In the genomic region with DNA sequence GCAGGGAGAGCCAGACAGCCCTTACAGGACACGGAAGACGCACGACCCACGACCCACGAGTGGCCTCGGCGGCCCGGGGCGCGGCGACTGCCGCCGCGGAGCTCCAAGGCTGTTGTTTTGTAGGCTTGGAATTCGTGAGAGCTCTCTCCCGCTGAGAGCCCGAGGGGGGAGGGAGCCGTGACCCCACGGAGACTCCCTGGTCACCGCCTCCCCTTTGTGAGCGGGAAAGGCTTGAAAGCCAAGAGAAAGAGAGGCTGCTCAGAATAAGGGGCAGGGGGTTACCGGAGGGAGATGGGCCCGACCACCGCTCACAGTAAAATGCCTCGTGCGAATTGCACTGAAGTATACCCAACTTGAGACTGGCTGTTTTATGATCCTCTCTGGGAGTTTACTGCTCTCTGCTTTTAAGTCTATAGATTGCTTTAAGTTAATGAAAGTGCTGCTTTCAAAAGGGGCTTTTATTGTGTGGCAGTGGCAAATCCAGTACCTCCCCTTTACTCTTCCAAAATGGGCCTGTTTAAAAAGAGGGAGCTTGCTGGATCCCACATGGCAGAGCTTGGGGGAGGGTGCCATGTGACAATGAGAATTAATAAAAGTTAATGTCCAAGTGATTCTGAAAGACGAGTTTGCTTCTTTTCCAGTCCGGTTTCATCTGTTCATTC, we compare ENCODE assay signal across 13 cellular contexts. TPM values are rescaled to one million over a fixed set of nuclear protein-coding genes. Genes with fewer than 3 reads are reported as not detected.
DNase-seq lines count a peak whose midpoint lies in the region; ATAC-seq, FAIRE-seq and TF ChIP-seq lines count a peak whose summit lies in the region.
"Had no signal": no experiment of that assay in that cellular context is flagged by ENCODE, and none has a peak within 500 bp of the region (broad histone marks: within the 10 kb centered on the region; RNA-seq: fewer than 3 reads in every experiment).

No MANE protein-coding gene starts in this region.

- H4K20me1 ChIP-seq in H1 (replicated peaks in 1 of 2; ENCODE audit: control insufficient read depth in 1 of 2, insufficient read depth in 2 of 2, low read length in 2 of 2) (no peaks in the 10 kb centered on the region), smooth muscle cell (ENCODE audit: low read depth) (peaks cover 31% of the 10 kb centered on the region)

- POLR2A ChIA-PET in H1 (lab: Charles Lee; ENCODE audit: partially characterized antibody): interaction anchor here (0.6 to 3.1 kb wide), 5 partner anchors 65 to 175 kb away, joined by 3 to 15 read pairs (median 4); no protein-coding TSS in a partner anchor

- H3K79me1 ChIP-seq in H1 (ENCODE audit: low read depth, low read length): no peaks in the 10 kb centered on the region

- no peak overlapping the region for H2BK15ac ChIP-seq in H1 (ENCODE audit: low read length)

- H4K8ac ChIP-seq in H1 (ENCODE audit: extremely low read depth, insufficient read depth, low read length): no peak overlapping the region

- H3F3A ChIP-seq in smooth muscle cell (ENCODE audit: low read depth): peaks cover 8% of the 10 kb centered on the region

- peak overlapping the region; percentile 52 to 74 (median 60); a peak in 5 of 8 replicates for H3K4me3 ChIP-seq in H1 (ENCODE audit: extremely low read depth in 1 of 4, insufficient read depth in 2 of 4, low read depth in 3 of 4, low read length in 4 of 4)
- H3K4me3 ChIP-seq in smooth muscle cell: peak overlapping the region; percentile 78

- H3K23ac ChIP-seq in H1 (ENCODE audit: insufficient read length): no peak overlapping the region

- peak overlapping the region; percentile 87; the same call in 1 of the 2 replicates for H2BK20ac ChIP-seq in H1 (ENCODE audit: low read length)

- no peak for TF ChIP-seq POLR2A in H1 (IDR thresholded peaks at IDR 0.05; ENCODE audit: control extremely low read depth in 1 of 2, low read depth in 2 of 2, low read length in 2 of 2)

- H3K9ac ChIP-seq in H1 (replicated peaks in 1 of 4; ENCODE audit: extremely low read depth in 1 of 4, low read depth in 3 of 4, low read length in 3 of 4) (peak overlapping the region in 1 of 4 experiments; percentile 10; a peak in 1 of 7 replicates), smooth muscle cell (ENCODE audit: low read depth) (peak overlapping the region; percentile 67)

- H3K9me3 ChIP-seq in H1 (ENCODE audit: insufficient read depth in 2 of 2, low read depth in 1 of 2, low read length in 1 of 2) (no peaks in the 10 kb centered on the region), smooth muscle cell (replicated peaks; ENCODE audit: low read depth) (no peaks in the 10 kb centered on the region)

- H2BK5ac ChIP-seq in H1 (ENCODE audit: low read depth, low read length): no peak overlapping the region

- H2AK5ac ChIP-seq in H1 (ENCODE audit: low read depth, low read length): no peak overlapping the region

- H3K27me3 ChIP-seq in H1 (replicated peaks in 1 of 4; ENCODE audit: control insufficient read depth in 3 of 4, extremely low read depth in 1 of 4, insufficient read depth in 3 of 4, low read length in 3 of 4): peaks cover 14 to 47% (median 41%) of the 10 kb centered on the region in 4 experiments
- H3K27me3 ChIP-seq in smooth muscle cell (ENCODE audit: low read depth): no peaks in the 10 kb centered on the region

- H3K4me2 ChIP-seq in H1 (ENCODE audit: insufficient read depth in 1 of 2, low read depth in 2 of 2, low read length in 2 of 2) (peak overlapping the region; percentile 97 to 98), smooth muscle cell (peak overlapping the region; percentile 95)

- DNase-seq in LHCN-M2 (ENCODE audit: low read depth): peak; percentile 73
- peak in 1 of 2 experiments; percentile 77 for DNase-seq in H1 (ENCODE audit: low read depth in 1 of 2, low spot score in 2 of 2)
- DNase-seq in left kidney (ENCODE audit: low read depth, low spot score): peak; percentile 89
- DNase-seq in smooth muscle cell (lab: John Stamatoyannopoulos, UW; ENCODE audit: unreplicated experiment): peak; percentile 21
- no peak for DNase-seq in NCI-H1417 treated with DMSO at 0.1 percent for 48 hours (lab: John Stamatoyannopoulos, UW)
- no peak for DNase-seq in NOMO-1 treated with dmso at 0.1 percent for 144 hours (lab: John Stamatoyannopoulos, UW; ENCODE audit: unreplicated experiment)
- DNase-seq: activated T-cell treated with anti-CD3 and anti-CD28 coated beads, Interleukin-2, amount 50 U/mL, for 24 hours; effector CD8-positive, alpha-beta T cell; NCI-H2029 had no signal

- peak in 1 of 2 experiments; percentile 13; a peak in 1 of 4 replicates for TF ChIP-seq RAD21 in H1 (IDR thresholded peaks at IDR 0.05 in 1 of 2, conservative IDR thresholded peaks at IDR 0.05 in 1 of 2; ENCODE audit: low read depth in 2 of 2, low read length in 2 of 2)

- peak overlapping the region; percentile 81; the same call in 1 of the 2 replicates for H3K18ac ChIP-seq in H1 (ENCODE audit: extremely low read depth, low read length)

- FAIRE-seq in H1 (lab: Jason Lieb, UNC): no peak
- FAIRE-seq: GM18507 had no signal

- H4K5ac ChIP-seq in H1 (ENCODE audit: insufficient read length, low read depth, low read length): no peak overlapping the region

- 4% methylated on average over 28 of the region's 28 CpGs; no CpG with 5 or more reads in 1 of the 2 experiments for WGBS in H1 (ENCODE audit: extremely low coverage in 1 of 2, insufficient coverage in 1 of 2, insufficient read length in 1 of 2, insufficient replicate concordance in 2 of 2, low coverage in 1 of 2, low lambda C conversion rate in 2 of 2, missing lambda C conversion rate in 1 of 2), 2 experiments
- WGBS in smooth muscle cell (ENCODE audit: low lambda C conversion rate): 6% methylated on average over 28 of the region's 28 CpGs

- TF ChIP-seq EP300 in H1 (IDR thresholded peaks at IDR 0.05; ENCODE audit: borderline replicate concordance in 1 of 2, low read depth in 2 of 2, low read length in 2 of 2): no peak

- ATAC-seq in activated CD4-positive, CD25-positive, alpha-beta regulatory T cell treated with anti-CD3 and anti-CD28 coated beads, Interleukin-2, amount 50 U/mL, for 24 hours: no peak
- no peak for ATAC-seq in HG02852 (IDR thresholded peaks at IDR 0.05; ENCODE audit: unreplicated experiment)
- ATAC-seq: HCT116 had no signal

- no peak overlapping the region for H4K91ac ChIP-seq in H1 (replicated peaks; ENCODE audit: insufficient read length, low read length)

- H3K4ac ChIP-seq in H1 (replicated peaks; ENCODE audit: insufficient read length, low read depth, low read length): no peak overlapping the region

- H3K14ac ChIP-seq in H1 (ENCODE audit: insufficient read length): no peak overlapping the region

- no peaks in the 10 kb centered on the region for H3K79me2 ChIP-seq in H1 (ENCODE audit: control insufficient read depth in 1 of 2, insufficient read depth in 2 of 2, low read length in 2 of 2)
- H3K79me2 ChIP-seq in smooth muscle cell (ENCODE audit: low read depth): peaks cover 30% of the 10 kb centered on the region

- H2AFZ ChIP-seq in H1 (ENCODE audit: low read length) (no peak overlapping the region), smooth muscle cell (ENCODE audit: low read depth) (no peak overlapping the region)

- H3K36me3 ChIP-seq in H1 (ENCODE audit: control insufficient read depth in 2 of 4, insufficient read depth in 4 of 4, low read length in 3 of 4) (no peaks in the 10 kb centered on the region), smooth muscle cell (ENCODE audit: low read depth) (no peaks in the 10 kb centered on the region)

- no peak overlapping the region for H3K27ac ChIP-seq in H1 (ENCODE audit: low read depth, low read length)
- H3K27ac ChIP-seq in smooth muscle cell (ENCODE audit: low read depth): peak overlapping the region; percentile 77

- H3K4me1 ChIP-seq in H1 (replicated peaks in 1 of 4; ENCODE audit: control insufficient read depth in 3 of 4, insufficient read depth in 4 of 4, low read length in 3 of 4): peaks cover 28 to 63% (median 41%) of the 10 kb centered on the region in 4 experiments
- H3K4me1 ChIP-seq in smooth muscle cell (ENCODE audit: low read depth): peaks cover 59% of the 10 kb centered on the region

- no peak overlapping the region for H2BK120ac ChIP-seq in H1 (replicated peaks; ENCODE audit: low read depth, low read length)

- CTCF ChIA-PET in H1 (lab: Charles Lee; ENCODE audit: partially characterized antibody): interaction anchor here (0.6 to 13.4 kb wide), 16 partner anchors 8 to 301 kb away, joined by 3 to 123 read pairs (median 6); no protein-coding TSS in a partner anchor

- no peak overlapping the region for H3K56ac ChIP-seq in H1 (replicated peaks; ENCODE audit: insufficient read length, low read depth, low read length)

- TF ChIP-seq CTCF in H1 (IDR thresholded peaks at IDR 0.05; ENCODE audit: control extremely low read depth in 1 of 3, insufficient read depth in 1 of 3, low read depth in 1 of 3, low read length in 3 of 3) (no peak), smooth muscle cell (IDR thresholded peaks at IDR 0.05; ENCODE audit: borderline replicate concordance, insufficient read depth, poor library complexity, severe bottlenecking) (no peak)

- H2BK12ac ChIP-seq in H1 (ENCODE audit: low read depth, low read length): peak overlapping the region; percentile 45; the same call in 1 of the 2 replicates

- peaks cover 25% of the 10 kb centered on the region for H3K23me2 ChIP-seq in H1 (ENCODE audit: low read depth, low read length)

RNA-seq across cellular contexts. Expression of gene PKNOX2, which starts 2.9 kb away (rescaled TPM):
- total RNA-seq in LHCN-M2 (2014; rRNA removed): 14.6 and 15.6 TPM in 2 replicates
- polyA plus RNA-seq in LHCN-M2 (2012): 18.2 TPM
- 1.9 and 2.0 TPM in 2 replicates for total RNA-seq in H1 (2021; fragmentation: NEBNext Ultra II Directional; extraction: Animal tissue kit (Norgen Biotek cat#: 25700))
- 2.0 and 2.5 TPM in 2 replicates for polyA plus RNA-seq in H1 (2011; rRNA removed)
- 1.3 TPM for polyA plus RNA-seq in H1 (2011; cell fraction: cytosol; rRNA removed)
- polyA plus RNA-seq in H1 (2011; cell fraction: nucleus; rRNA removed): 2.1 TPM
- polyA plus RNA-seq in H1 (2012, experiment 1 of 2): 2.4 to 3.4 TPM (median 2.8 TPM) in 4 replicates
- polyA plus RNA-seq in H1 (2012, experiment 2 of 2): 1.4 TPM
- 0.26 TPM for polyA plus RNA-seq in H1 (2013, experiment 1 of 2)
- polyA plus RNA-seq in H1 (2013, experiment 2 of 2): 0.24 TPM
- polyA minus RNA-seq in H1 (2011; rRNA and poly(A)+ RNA removed): 1.8 and 1.9 TPM in 2 replicates
- 1.4 TPM for polyA minus RNA-seq in H1 (2011; cell fraction: cytosol; rRNA and poly(A)+ RNA removed)
- 5.6 TPM for polyA minus RNA-seq in H1 (2011; cell fraction: nucleus; rRNA and poly(A)+ RNA removed)
- 6.5 and 7.2 TPM in 2 replicates for total RNA-seq in smooth muscle cell
- 6.0 and 7.9 TPM in 2 replicates for polyA plus RNA-seq in smooth muscle cell

RNA-seq across cellular contexts. Expression of gene TMEM218, which starts 56.0 kb away (rescaled TPM):
- total RNA-seq in LHCN-M2 (2014; rRNA removed): 32.4 and 38.1 TPM in 2 replicates
- 20.3 TPM for polyA plus RNA-seq in LHCN-M2 (2012)
- 17.0 and 17.3 TPM in 2 replicates for total RNA-seq in H1 (2021; fragmentation: NEBNext Ultra II Directional; extraction: Animal tissue kit (Norgen Biotek cat#: 25700))
- 30.5 and 33.5 TPM in 2 replicates for polyA plus RNA-seq in H1 (2011; rRNA removed)
- 29.4 TPM for polyA plus RNA-seq in H1 (2011; cell fraction: cytosol; rRNA removed)
- polyA plus RNA-seq in H1 (2011; cell fraction: nucleus; rRNA removed): 15.6 TPM
- polyA plus RNA-seq in H1 (2012, experiment 1 of 2): 16.9 to 20.3 TPM (median 18.0 TPM) in 4 replicates
- 13.3 TPM for polyA plus RNA-seq in H1 (2012, experiment 2 of 2)
- polyA plus RNA-seq in H1 (2013, experiment 1 of 2): 13.5 TPM
- polyA plus RNA-seq in H1 (2013, experiment 2 of 2): 15.3 TPM
- 11.7 and 14.4 TPM in 2 replicates for polyA minus RNA-seq in H1 (2011; rRNA and poly(A)+ RNA removed)
- polyA minus RNA-seq in H1 (2011; cell fraction: cytosol; rRNA and poly(A)+ RNA removed): 8.3 TPM
- polyA minus RNA-seq in H1 (2011; cell fraction: nucleus; rRNA and poly(A)+ RNA removed): 13.3 TPM
- total RNA-seq in smooth muscle cell: 22.1 and 24.5 TPM in 2 replicates
- polyA plus RNA-seq in smooth muscle cell: 22.7 and 30.7 TPM in 2 replicates

Comparison
In these comparisons a context has a peak if more than half of its experiments do, and no peak if none do; other contexts are left out.
1. DNase-seq: peak in LHCN-M2 (single experiment), left kidney (single experiment) and smooth muscle cell (single experiment); none in NCI-H1417 treated with DMSO at 0.1 percent for 48 hours (single experiment) and NOMO-1 treated with dmso at 0.1 percent for 144 hours (single experiment).